Comparison of ENCODE assay signal across 8 cellular contexts in the genomic region with DNA sequence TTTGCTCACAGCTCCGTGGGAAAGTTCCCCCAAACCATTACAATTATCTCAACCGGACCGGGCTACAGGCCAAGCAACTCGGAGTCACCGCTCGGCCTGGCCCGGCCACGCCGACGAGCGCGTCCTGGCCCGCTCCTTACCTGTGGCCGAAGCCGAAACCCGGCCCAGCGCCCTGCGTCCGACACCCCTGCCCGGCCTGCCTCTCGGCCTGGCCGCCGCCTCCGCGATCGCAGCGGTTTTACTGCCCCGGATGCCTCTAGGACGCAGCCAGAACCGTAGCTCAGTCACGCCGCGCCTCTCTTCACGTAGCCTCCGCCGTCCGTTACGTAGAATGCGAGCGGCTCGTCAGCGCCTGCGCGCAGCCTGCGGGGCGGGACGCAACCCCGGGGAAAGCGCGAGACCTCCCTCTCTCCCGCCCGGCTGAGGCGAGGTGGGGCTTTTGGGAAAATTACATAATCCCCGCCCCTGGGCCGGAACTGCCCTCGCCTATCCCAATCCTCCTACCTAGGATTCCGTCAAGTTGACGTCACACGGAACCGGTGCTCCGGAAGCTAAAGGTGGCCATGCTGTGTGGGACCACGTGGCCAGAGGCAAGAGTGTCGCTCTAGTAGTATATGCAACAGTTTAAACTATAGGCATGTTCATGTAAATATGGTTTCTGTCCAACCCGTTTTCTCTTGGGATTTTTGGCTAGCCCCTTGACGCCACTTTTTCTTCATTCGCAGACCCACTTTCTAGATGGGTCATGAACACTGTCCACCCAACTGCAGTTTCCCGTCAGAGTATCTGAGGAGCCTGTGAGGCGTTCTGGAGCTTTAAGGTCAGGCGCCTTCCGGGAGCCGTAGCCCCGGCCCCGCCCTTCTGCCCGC. TPM values are rescaled to one million over a fixed set of nuclear protein-coding genes. Genes with fewer than 3 reads are reported as not detected.
DNase-seq lines count a peak whose midpoint lies in the region; ATAC-seq and TF ChIP-seq lines count a peak whose summit lies in the region.

TSS of gene CCDC47 (minus strand) at position 326 of the 869 bp plus-strand sequence. CDS start 7,422 bp downstream, outside the sequence.

- peaks cover 53 to 87% (median 70%) of the 10 kb centered on the region in 3 donors for H3K4me1 Mint-ChIP-seq in CD8-positive, alpha-beta memory T cell

- H3K4me1 ChIP-seq in CD8-positive, alpha-beta memory T cell (ENCODE audit: insufficient read depth, low read length), result peaks cover 52% of the 10 kb centered on the region
- peaks cover 65% of the 10 kb centered on the region for H3K4me1 ChIP-seq in lower lobe of right lung

- peaks cover 0 to 3% of the 10 kb centered on the region in 2 donors for H3K27me3 Mint-ChIP-seq in CD8-positive, alpha-beta memory T cell

- peaks cover 0 to 56% (median 0%) of the 10 kb centered on the region in 3 donors for H3K36me3 Mint-ChIP-seq in CD8-positive, alpha-beta memory T cell

- H3K27ac Mint-ChIP-seq in CD8-positive, alpha-beta memory T cell, result peak within 1 kb of the TSS; percentile 96 to 100 (median 99)

- intact Hi-C loops in lower lobe of right lung (cut with DNase I), result no loop called here

- H3K4me3 ChIP-seq in CD8-positive, alpha-beta memory T cell (ENCODE audit: low read length), result peak within 1 kb of the TSS; percentile 98
- peak within 1 kb of the TSS; percentile 87 for H3K4me3 ChIP-seq in lower lobe of right lung

- peak within 1 kb of the TSS; percentile 99 for H3K27ac ChIP-seq in CD8-positive, alpha-beta memory T cell (ENCODE audit: low read depth, low read length)
- H3K27ac ChIP-seq in lower lobe of right lung, result peak within 1 kb of the TSS; percentile 96

- peaks cover 6% of the 10 kb centered on the region for H3K36me3 ChIP-seq in CD8-positive, alpha-beta memory T cell (ENCODE audit: insufficient read depth, low read length)
- H3K36me3 ChIP-seq in lower lobe of right lung, result peaks cover 29% of the 10 kb centered on the region

- no peak for TF ChIP-seq CTCF in lower lobe of right lung (IDR thresholded peaks at IDR 0.05)

- H3K9me3 ChIP-seq in CD8-positive, alpha-beta memory T cell (ENCODE audit: low read length), result no peaks in the 10 kb centered on the region
- H3K9me3 ChIP-seq in lower lobe of right lung, result no peaks in the 10 kb centered on the region

- POLR2A ChIA-PET in CD8-positive, alpha-beta memory T cell (lab: Charles Lee), result interaction anchor here (0.5 to 4.5 kb wide), 20 partner anchors 10 to 732 kb away, joined by 3 to 95 read pairs (median 6); partner anchors contain the start of genes CEP95, DDX5, FTSJ3 and ICAM2

- no peaks in the 10 kb centered on the region for H3K27me3 ChIP-seq in CD8-positive, alpha-beta memory T cell (ENCODE audit: insufficient read depth, low read length, poor library complexity, severe bottlenecking)
- H3K27me3 ChIP-seq in lower lobe of right lung (ENCODE audit: low read depth), result no peaks in the 10 kb centered on the region

- peak; percentile 95 to 99 (median 99) for DNase-seq in CD8-positive, alpha-beta memory T cell
- DNase-seq in HS-5 (ENCODE audit: low read depth) (peak; percentile 98), lower lobe of right lung (peak; percentile 99)
- DNase-seq in NK-92 treated with Interleukin-12 subunit alpha and Interleukin-12 subunit beta, amount 100 ng/mL, for 24 hours (lab: John Stamatoyannopoulos, UW), result peak; percentile 98
- peak; percentile 98 for DNase-seq in activated CD8-positive, alpha-beta memory T cell treated with anti-CD3 and anti-CD28 coated beads for 24 hours
- peak; percentile 96 for DNase-seq in effector CD4-positive, alpha-beta T cell
- peak; percentile 95 to 97 (median 97) for DNase-seq in stimulated activated CD4-positive, alpha-beta T cell treated with anti-CD3 and anti-CD28 coated beads, TNF-alpha, amount 100 ng/mL, for 24 hours (ENCODE audit: low read depth in 3 of 3)

- H3K9me3 Mint-ChIP-seq in CD8-positive, alpha-beta memory T cell, result peaks cover 0 to 2% (median 0%) of the 10 kb centered on the region in 5 donors

- peak within 1 kb of the TSS; percentile 92 to 100 (median 96) for H3K4me3 Mint-ChIP-seq in CD8-positive, alpha-beta memory T cell

- ATAC-seq in GM19468 (IDR thresholded peaks at IDR 0.05; ENCODE audit: extremely low read depth, unreplicated experiment) (peak; percentile 88), lower lobe of right lung (peak; percentile 94 to 96)

- CTCF ChIA-PET in CD8-positive, alpha-beta memory T cell (lab: Charles Lee), result interaction anchor here (0.5 to 3.8 kb wide), 9 partner anchors 10 to 75 kb away, joined by 3 to 18 read pairs (median 5); partner anchors contain the start of gene STRADA

RNA-seq across cellular contexts. Expression of gene CCDC47, which starts in this region (rescaled TPM):
- total RNA-seq in CD8-positive, alpha-beta memory T cell, result 10 to 100 TPM; 93.0 to 94.5 TPM
- 49.6 TPM for polyA plus RNA-seq in CD8-positive, alpha-beta memory T cell
- total RNA-seq in lower lobe of right lung, result 80.2 TPM

Comparison
In these comparisons a context has a peak if more than half of its experiments do, and no peak if none do; other contexts are left out.
1. Peak in every context shown above with its lines: DNase-seq, ATAC-seq, H3K4me3 ChIP-seq and H3K27ac ChIP-seq.